8 cellular contexts compared by ENCODE assay signal in genomic region chr9:89603629-89604462, GRCh38. TPM values are rescaled to one million over a fixed set of nuclear protein-coding genes. Genes with fewer than 3 reads are reported as not detected.
DNase-seq lines count a peak whose midpoint lies in the region; ATAC-seq and TF ChIP-seq lines count a peak whose summit lies in the region.

No MANE protein-coding gene starts in this region.

- peak; percentile 24 to 64 (median 41) for DNase-seq in CD4-positive, alpha-beta memory T cell
- DNase-seq in RWPE1 (ENCODE audit: low spot score) (peak; percentile 25), ascending aorta (ENCODE audit: low spot score in 2 of 2) (peak in 1 of 2 donors; percentile 74), hippocampal formation (lab: John Stamatoyannopoulos, UW) (peak; percentile 31 to 63), posterior vena cava (ENCODE audit: low spot score) (peak; percentile 83), glomerular visceral epithelial cell (ENCODE audit: extremely low spot score) (no peak)

- intact Hi-C loops in CD4-positive, alpha-beta memory T cell (cut with micrococcal nuclease): loop anchor here (1.0 to 10.0 kb wide), 11 partner anchors 97 to 1267 kb away; partner anchors contain the start of gene CKS2
- intact Hi-C loops in ascending aorta (cut with DNase I): loop anchor here (1.0 to 5.0 kb wide), 3 partner anchors 338 to 498 kb away; no protein-coding TSS in a partner anchor
- intact Hi-C loops in posterior vena cava (cut with DNase I): loop anchor here (1.0 to 10.0 kb wide), 4 partner anchors 271 to 499 kb away; no protein-coding TSS in a partner anchor

- POLR2A ChIA-PET in CD4-positive, alpha-beta memory T cell (lab: Charles Lee; ENCODE audit: partially characterized antibody): interaction anchor here (0.8 to 2.5 kb wide), 6 partner anchors 80 to 498 kb away, joined by 3 to 19 read pairs (median 3); no protein-coding TSS in a partner anchor
- POLR2A ChIA-PET in RWPE1 (lab: Yijun Ruan, JAX; ENCODE audit: low non-redundant PET): no interaction called here

- no peaks in the 10 kb centered on the region for H3K9me3 Mint-ChIP-seq in CD4-positive, alpha-beta memory T cell
- no peaks in the 10 kb centered on the region for H3K9me3 Mint-ChIP-seq in IgD-negative memory B cell

- H3K27ac Mint-ChIP-seq in CD4-positive, alpha-beta memory T cell: peak overlapping the region in 6 of 7 donors; percentile 65 to 98 (median 83)
- H3K27ac Mint-ChIP-seq in IgD-negative memory B cell: peak overlapping the region in 2 of 3 donors; percentile 91 to 94

- H3K36me3 Mint-ChIP-seq in CD4-positive, alpha-beta memory T cell: peaks cover 0 to 5% of the 10 kb centered on the region in 2 donors
- no peaks in the 10 kb centered on the region for H3K36me3 Mint-ChIP-seq in IgD-negative memory B cell

- H3K9me3 ChIP-seq in CD4-positive, alpha-beta memory T cell (ENCODE audit: control insufficient read depth in 1 of 2, low read length in 2 of 2): no peaks in the 10 kb centered on the region
- H3K9me3 ChIP-seq in ascending aorta: no peaks in the 10 kb centered on the region

- peak overlapping the region; percentile 85 to 97 (median 88) for H3K4me3 Mint-ChIP-seq in CD4-positive, alpha-beta memory T cell
- H3K4me3 Mint-ChIP-seq in IgD-negative memory B cell: peak overlapping the region; percentile 84 to 94 (median 90)

- H3K36me3 ChIP-seq in CD4-positive, alpha-beta memory T cell (ENCODE audit: insufficient read depth, low read length): no peaks in the 10 kb centered on the region
- H3K36me3 ChIP-seq in ascending aorta: no peaks in the 10 kb centered on the region

- TF ChIP-seq CTCF in RWPE1 (conservative IDR thresholded peaks at IDR 0.05; ENCODE audit: low read depth): no peak
- peak in 2 of 3 experiments; percentile 26 to 42 for TF ChIP-seq CTCF in ascending aorta (IDR thresholded peaks at IDR 0.05)

- no peaks in the 10 kb centered on the region for H3K27me3 Mint-ChIP-seq in CD4-positive, alpha-beta memory T cell
- peaks cover 26% of the 10 kb centered on the region for H3K27me3 Mint-ChIP-seq in IgD-negative memory B cell

- peak overlapping the region; percentile 57 to 79 for H3K4me3 ChIP-seq in CD4-positive, alpha-beta memory T cell (ENCODE audit: low read length in 2 of 2)
- peak overlapping the region; percentile 81 to 91 for H3K4me3 ChIP-seq in ascending aorta

- H3K4me1 Mint-ChIP-seq in CD4-positive, alpha-beta memory T cell: peaks cover 14 to 40% (median 17%) of the 10 kb centered on the region in 4 donors
- peaks cover 7 to 18% (median 13%) of the 10 kb centered on the region in 3 donors for H3K4me1 Mint-ChIP-seq in IgD-negative memory B cell

- H3K27ac ChIP-seq in CD4-positive, alpha-beta memory T cell (ENCODE audit: low read depth, low read length): peak overlapping the region; percentile 57
- H3K27ac ChIP-seq in RWPE1: no peak overlapping the region
- peak overlapping the region; percentile 97 for H3K27ac ChIP-seq in ascending aorta

- ATAC-seq in HG03520 (IDR thresholded peaks at IDR 0.05; ENCODE audit: unreplicated experiment): no peak

- CTCF ChIA-PET in CD4-positive, alpha-beta memory T cell (lab: Charles Lee; ENCODE audit: partially characterized antibody): interaction anchor here (1.0 to 7.6 kb wide), 20 partner anchors 8 to 1265 kb away, joined by 3 to 107 read pairs (median 6); no protein-coding TSS in a partner anchor
- CTCF ChIA-PET in RWPE1 (lab: Yijun Ruan, JAX): interaction anchor here (0.6 to 5.8 kb wide), 32 partner anchors 10 to 1689 kb away, joined by 3 to 116 read pairs (median 4); no protein-coding TSS in a partner anchor

- peaks cover 35% of the 10 kb centered on the region for H3K4me1 ChIP-seq in CD4-positive, alpha-beta memory T cell (ENCODE audit: insufficient read depth, low read length)
- H3K4me1 ChIP-seq in ascending aorta: peaks cover 9 to 24% of the 10 kb centered on the region in 2 donors

- H3K27me3 ChIP-seq in CD4-positive, alpha-beta memory T cell (ENCODE audit: insufficient read depth, low read length): no peaks in the 10 kb centered on the region
- H3K27me3 ChIP-seq in ascending aorta: no peaks in the 10 kb centered on the region

RNA-seq across cellular contexts. Expression of gene GADD45G, which starts 1.0 kb away (rescaled TPM):
- 1 to 10 TPM; 2.4 to 2.9 TPM for total RNA-seq in CD4-positive, alpha-beta memory T cell
- under 1 TPM in 1 of 2 donors, not detected in 1; 0.96 TPM for polyA plus RNA-seq in CD4-positive, alpha-beta memory T cell
- 1.1 TPM for polyA plus RNA-seq in IgD-negative memory B cell
- 4.6 TPM for total RNA-seq in ascending aorta
- total RNA-seq in posterior vena cava: 10 to 100 TPM in 1 of 2 donors, 1 to 10 TPM in 1; 9.2 to 20.7 TPM
